7 cellular contexts compared by ENCODE assay signal in the genomic region with DNA sequence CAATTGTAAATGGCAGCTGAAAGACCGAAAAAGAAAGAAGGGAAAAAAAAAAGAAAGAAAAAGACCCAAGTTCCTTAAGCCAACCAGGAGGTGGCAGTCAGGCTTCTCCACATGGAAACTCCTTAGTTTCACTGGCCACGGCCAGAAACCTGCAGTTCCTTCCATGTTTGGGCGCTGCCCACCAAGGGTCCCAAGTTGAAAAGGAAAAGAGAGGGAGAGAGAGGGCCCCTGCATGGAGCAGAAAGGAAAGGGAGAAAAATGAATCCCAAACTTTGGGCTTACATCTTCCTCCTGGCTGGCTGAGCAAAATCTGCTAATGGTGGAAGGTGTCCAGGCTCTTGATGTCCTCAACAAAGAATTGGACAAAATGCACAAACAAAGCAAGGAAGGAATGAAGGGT. TPM values are rescaled to one million over a fixed set of nuclear protein-coding genes. Genes with fewer than 3 reads are reported as not detected.
DNase-seq lines count a peak whose midpoint lies in the region; TF ChIP-seq lines count a peak whose summit lies in the region.

No MANE protein-coding gene starts in this region.

- H3K79me2 ChIP-seq in osteoblast (ENCODE audit: insufficient read depth, low read length), result no peaks in the 10 kb centered on the region

- intact Hi-C loops in tibial artery (cut with DNase I; ENCODE audit: low total_unique reads), result no loop called here
- intact Hi-C loops in lower leg skin (cut with DNase I; ENCODE audit: low total_unique reads), result no loop called here
- intact Hi-C loops in posterior cingulate gyrus (cut with DNase I), result no loop called here

- TF ChIP-seq POLR2A in lower leg skin (IDR thresholded peaks at IDR 0.05), result no peak

- peaks cover 3% of the 10 kb centered on the region for H3K4me1 ChIP-seq in osteoblast (ENCODE audit: insufficient read depth, low read length)
- no peaks in the 10 kb centered on the region for H3K4me1 ChIP-seq in tibial artery

- H3K9me3 ChIP-seq in osteoblast (ENCODE audit: low read depth, low read length) (no peaks in the 10 kb centered on the region), tibial artery (no peaks in the 10 kb centered on the region)

- peak; percentile 38 for DNase-seq in ELR (ENCODE audit: low read depth)
- peak; percentile 17 for DNase-seq in NCI-H460 (ENCODE audit: extremely low read depth, low read depth)
- peak; percentile 47 for DNase-seq in dermis blood vessel endothelial cell
- DNase-seq in osteoblast (ENCODE audit: insufficient read length, low spot score, missing footprints), result no peak
- no peak for DNase-seq in tibial artery
- no peak for DNase-seq in lower leg skin (ENCODE audit: low spot score in 2 of 2)
- no peak for DNase-seq in posterior cingulate gyrus

- H3K4me3 ChIP-seq in osteoblast (ENCODE audit: insufficient read depth, low read length) (no peak overlapping the region), tibial artery (no peak overlapping the region), lower leg skin (ENCODE audit: low read depth, poor library complexity, severe bottlenecking) (no peak overlapping the region)

- H3K36me3 ChIP-seq in osteoblast (ENCODE audit: insufficient read depth, low read length) (no peaks in the 10 kb centered on the region), tibial artery (no peaks in the 10 kb centered on the region)

- peak overlapping the region; percentile 48 for H3K4me2 ChIP-seq in osteoblast (ENCODE audit: insufficient read depth, low read length)

- H3K27me3 ChIP-seq in osteoblast (ENCODE audit: insufficient read depth, low read length) (no peaks in the 10 kb centered on the region), tibial artery (no peaks in the 10 kb centered on the region)

- no peaks in the 10 kb centered on the region for H4K20me1 ChIP-seq in osteoblast (ENCODE audit: insufficient read depth, low read length)

- H3K27ac ChIP-seq in osteoblast (ENCODE audit: low read depth, low read length), result no peak overlapping the region
- H3K27ac ChIP-seq in tibial artery, result no peak overlapping the region

- TF ChIP-seq CTCF in osteoblast (IDR thresholded peaks at IDR 0.05; ENCODE audit: extremely low read depth, low read depth, low read length), result peak; percentile 63
- no peak for TF ChIP-seq CTCF in tibial artery (IDR thresholded peaks at IDR 0.05)
- no peak for TF ChIP-seq CTCF in lower leg skin (IDR thresholded peaks at IDR 0.05)

- WGBS in lower leg skin, 2 donors, result 58 to 63% methylated on average over 3 of the region's 3 CpGs

- peak overlapping the region; percentile 61 for H2AFZ ChIP-seq in osteoblast (ENCODE audit: low read length)

RNA-seq across cellular contexts. Expression of a gene that starts 31.8 kb away (rescaled TPM):
- 0.03 TPM in 1 of 2 replicates, not detected in the other for total RNA-seq in NCI-H460 (2014; rRNA removed; shearing (Covaris generic))
- 0.01 TPM in 1 of 2 replicates, not detected in the other for polyA plus RNA-seq in NCI-H460 (2014; cell fraction: nucleus; rRNA removed)
- total RNA-seq in dermis blood vessel endothelial cell (under 0.01 TPM in 1 of 2 replicates, not detected in the other), osteoblast (3.6 and 4.4 TPM in 2 replicates), lower leg skin (1 to 10 TPM in 1 of 4 donors, under 1 TPM in 3; 0.08 to 1.7 (median 0.52) TPM)

RNA-seq across cellular contexts. Expression of a gene that starts 50.4 kb away (rescaled TPM):
- 97.2 and 106 TPM in 2 replicates for total RNA-seq in NCI-H460 (2014; rRNA removed; shearing (Covaris generic))
- 102 and 120 TPM in 2 replicates for polyA plus RNA-seq in NCI-H460 (2014; cell fraction: nucleus; rRNA removed)
- total RNA-seq in dermis blood vessel endothelial cell (13.2 and 30.3 TPM in 2 replicates), osteoblast (30.4 and 35.5 TPM in 2 replicates), lower leg skin (1 to 10 TPM; 3.9 to 9.4 (median 5.9) TPM)

Comparison
In these comparisons a context has a peak if more than half of its experiments do, and no peak if none do; other contexts are left out.
1. DNase-seq: peak in ELR (single experiment), NCI-H460 (single experiment) and dermis blood vessel endothelial cell (single experiment); none in osteoblast (single experiment), tibial artery (0 of 2), lower leg skin (0 of 2) and posterior cingulate gyrus (0 of 10).